1 cellular context compared by ENCODE assay signal in the genomic region with DNA sequence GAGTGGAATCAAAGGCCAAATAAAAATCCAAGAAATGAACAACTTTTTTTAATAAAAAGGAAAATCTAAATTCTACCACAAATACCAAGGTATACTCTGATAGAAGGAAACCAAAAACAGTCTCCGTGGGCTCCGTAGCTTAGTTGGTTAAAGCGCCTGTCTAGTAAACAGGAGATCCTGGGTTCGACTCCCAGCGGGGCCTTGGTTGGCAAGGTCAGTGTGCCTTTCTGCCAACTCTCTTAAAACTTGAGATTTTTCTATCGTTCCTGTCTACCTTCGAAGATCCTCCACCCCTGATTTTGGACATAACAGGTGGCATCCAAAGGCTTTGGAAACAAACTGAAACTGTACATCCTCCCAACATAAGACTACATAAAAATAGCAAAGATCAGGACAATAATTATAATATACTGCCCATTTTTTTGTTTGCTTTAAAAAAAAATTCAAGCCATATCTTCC.
A peak's percentile ranks its signal among the peaks of the same experiment; 100 is the strongest.
TF ChIP-seq lines count a peak whose summit lies in the region.

No MANE protein-coding gene starts in this region.

TF ChIP-seq in K562, 482 proteins besides CTCF, POLR2A, EP300 and RAD21 (continued from another document):
- TF ChIP-seq ZNF253 (CRISPR knock-in tag; conservative IDR thresholded peaks at IDR 0.05) (no peak), HSF4 (CRISPR knock-in tag; IDR thresholded peaks at IDR 0.05; ENCODE audit: borderline replicate concordance) (no peak), HDGF (IDR thresholded peaks at IDR 0.05) (no peak), PML (IDR thresholded peaks at IDR 0.05; ENCODE audit: low read length) (no peak), HNRNPLL (IDR thresholded peaks at IDR 0.05; ENCODE audit: low read depth, low read length, poor library complexity, severe bottlenecking) (peak; percentile 77), ZNF274 (IDR thresholded peaks at IDR 0.05; ENCODE audit: borderline replicate concordance, low read depth, low read length) (0 out of 2 replicates have a peak, but pooled peaks have one; percentile 28), RUNX1 (IDR thresholded peaks at IDR 0.05; ENCODE audit: low read depth) (no peak), HMGN3 (IDR thresholded peaks at IDR 0.05; ENCODE audit: borderline replicate concordance, extremely low read depth, insufficient read length, low read depth, low read length) (no peak), ZNF3 (CRISPR knock-in tag; IDR thresholded peaks at IDR 0.05) (no peak), GATAD2A (IDR thresholded peaks at IDR 0.05) (0 out of 2 replicates have a peak, but pooled peaks have one; percentile 61), BHLHE40 (IDR thresholded peaks at IDR 0.05; ENCODE audit: low read length) (no peak), SUPT5H (IDR thresholded peaks at IDR 0.05) (no peak), ZNF311 (CRISPR knock-in tag; IDR thresholded peaks at IDR 0.05) (no peak), DNMT1 (IDR thresholded peaks at IDR 0.05) (no peak)
- TF ChIP-seq, protein P1, sequence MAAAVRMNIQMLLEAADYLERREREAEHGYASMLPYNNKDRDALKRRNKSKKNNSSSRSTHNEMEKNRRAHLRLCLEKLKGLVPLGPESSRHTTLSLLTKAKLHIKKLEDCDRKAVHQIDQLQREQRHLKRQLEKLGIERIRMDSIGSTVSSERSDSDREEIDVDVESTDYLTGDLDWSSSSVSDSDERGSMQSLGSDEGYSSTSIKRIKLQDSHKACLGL (CRISPR knock-in tag; IDR thresholded peaks at IDR 0.05; ENCODE audit: borderline replicate concordance, poor library complexity, severe bottlenecking), result no peak
- TF ChIP-seq, protein P2, sequence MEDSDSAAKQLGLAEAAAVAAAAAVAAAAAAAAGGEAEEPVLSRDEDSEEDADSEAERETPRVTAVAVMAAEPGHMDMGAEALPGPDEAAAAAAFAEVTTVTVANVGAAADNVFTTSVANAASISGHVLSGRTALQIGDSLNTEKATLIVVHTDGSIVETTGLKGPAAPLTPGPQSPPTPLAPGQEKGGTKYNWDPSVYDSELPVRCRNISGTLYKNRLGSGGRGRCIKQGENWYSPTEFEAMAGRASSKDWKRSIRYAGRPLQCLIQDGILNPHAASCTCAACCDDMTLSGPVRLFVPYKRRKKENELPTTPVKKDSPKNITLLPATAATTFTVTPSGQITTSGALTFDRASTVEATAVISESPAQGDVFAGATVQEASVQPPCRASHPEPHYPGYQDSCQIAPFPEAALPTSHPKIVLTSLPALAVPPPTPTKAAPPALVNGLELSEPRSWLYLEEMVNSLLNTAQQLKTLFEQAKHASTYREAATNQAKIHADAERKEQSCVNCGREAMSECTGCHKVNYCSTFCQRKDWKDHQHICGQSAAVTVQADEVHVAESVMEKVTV (CRISPR knock-in tag; IDR thresholded peaks at IDR 0.05), result no peak
- TF ChIP-seq, protein P3, sequence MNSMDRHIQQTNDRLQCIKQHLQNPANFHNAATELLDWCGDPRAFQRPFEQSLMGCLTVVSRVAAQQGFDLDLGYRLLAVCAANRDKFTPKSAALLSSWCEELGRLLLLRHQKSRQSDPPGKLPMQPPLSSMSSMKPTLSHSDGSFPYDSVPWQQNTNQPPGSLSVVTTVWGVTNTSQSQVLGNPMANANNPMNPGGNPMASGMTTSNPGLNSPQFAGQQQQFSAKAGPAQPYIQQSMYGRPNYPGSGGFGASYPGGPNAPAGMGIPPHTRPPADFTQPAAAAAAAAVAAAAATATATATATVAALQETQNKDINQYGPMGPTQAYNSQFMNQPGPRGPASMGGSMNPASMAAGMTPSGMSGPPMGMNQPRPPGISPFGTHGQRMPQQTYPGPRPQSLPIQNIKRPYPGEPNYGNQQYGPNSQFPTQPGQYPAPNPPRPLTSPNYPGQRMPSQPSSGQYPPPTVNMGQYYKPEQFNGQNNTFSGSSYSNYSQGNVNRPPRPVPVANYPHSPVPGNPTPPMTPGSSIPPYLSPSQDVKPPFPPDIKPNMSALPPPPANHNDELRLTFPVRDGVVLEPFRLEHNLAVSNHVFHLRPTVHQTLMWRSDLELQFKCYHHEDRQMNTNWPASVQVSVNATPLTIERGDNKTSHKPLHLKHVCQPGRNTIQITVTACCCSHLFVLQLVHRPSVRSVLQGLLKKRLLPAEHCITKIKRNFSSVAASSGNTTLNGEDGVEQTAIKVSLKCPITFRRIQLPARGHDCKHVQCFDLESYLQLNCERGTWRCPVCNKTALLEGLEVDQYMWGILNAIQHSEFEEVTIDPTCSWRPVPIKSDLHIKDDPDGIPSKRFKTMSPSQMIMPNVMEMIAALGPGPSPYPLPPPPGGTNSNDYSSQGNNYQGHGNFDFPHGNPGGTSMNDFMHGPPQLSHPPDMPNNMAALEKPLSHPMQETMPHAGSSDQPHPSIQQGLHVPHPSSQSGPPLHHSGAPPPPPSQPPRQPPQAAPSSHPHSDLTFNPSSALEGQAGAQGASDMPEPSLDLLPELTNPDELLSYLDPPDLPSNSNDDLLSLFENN (IDR thresholded peaks at IDR 0.05; ENCODE audit: low read depth in 2 of 2, low read length in 2 of 2), result no peak
- TF ChIP-seq, protein P4, sequence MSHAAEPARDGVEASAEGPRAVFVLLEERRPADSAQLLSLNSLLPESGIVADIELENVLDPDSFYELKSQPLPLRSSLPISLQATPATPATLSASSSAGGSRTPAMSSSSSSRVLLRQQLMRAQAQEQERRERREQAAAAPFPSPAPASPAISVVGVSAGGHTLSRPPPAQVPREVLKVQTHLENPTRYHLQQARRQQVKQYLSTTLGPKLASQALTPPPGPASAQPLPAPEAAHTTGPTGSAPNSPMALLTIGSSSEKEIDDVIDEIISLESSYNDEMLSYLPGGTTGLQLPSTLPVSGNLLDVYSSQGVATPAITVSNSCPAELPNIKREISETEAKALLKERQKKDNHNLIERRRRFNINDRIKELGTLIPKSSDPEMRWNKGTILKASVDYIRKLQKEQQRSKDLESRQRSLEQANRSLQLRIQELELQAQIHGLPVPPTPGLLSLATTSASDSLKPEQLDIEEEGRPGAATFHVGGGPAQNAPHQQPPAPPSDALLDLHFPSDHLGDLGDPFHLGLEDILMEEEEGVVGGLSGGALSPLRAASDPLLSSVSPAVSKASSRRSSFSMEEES (CRISPR knock-in tag; IDR thresholded peaks at IDR 0.05), result no peak; the same call in 1 of the 2 replicates
- TF ChIP-seq, protein P5, sequence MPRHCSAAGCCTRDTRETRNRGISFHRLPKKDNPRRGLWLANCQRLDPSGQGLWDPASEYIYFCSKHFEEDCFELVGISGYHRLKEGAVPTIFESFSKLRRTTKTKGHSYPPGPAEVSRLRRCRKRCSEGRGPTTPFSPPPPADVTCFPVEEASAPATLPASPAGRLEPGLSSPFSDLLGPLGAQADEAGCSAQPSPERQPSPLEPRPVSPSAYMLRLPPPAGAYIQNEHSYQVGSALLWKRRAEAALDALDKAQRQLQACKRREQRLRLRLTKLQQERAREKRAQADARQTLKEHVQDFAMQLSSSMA (CRISPR knock-in tag; IDR thresholded peaks at IDR 0.05), result no peak
